In genomic region chr14:103522649-103523582, GRCh38 we compare ENCODE assay signal across 8 cellular contexts. TPM values are rescaled to one million over a fixed set of nuclear protein-coding genes. Genes with fewer than 3 reads are reported as not detected.
DNase-seq lines count a peak whose midpoint lies in the region; ATAC-seq and TF ChIP-seq lines count a peak whose summit lies in the region.

TSS of gene CKB (minus strand) at chr14:103522830. CDS start at chr14:103522493, 337 bp downstream.

- no peaks in the 10 kb centered on the region for H3K9me3 ChIP-seq in MG63
- no peaks in the 10 kb centered on the region for H3K9me3 ChIP-seq in transverse colon

- TF ChIP-seq CTCF in transverse colon (IDR thresholded peaks at IDR 0.05) = no peak

- peak within 1 kb of the TSS; percentile 89 to 95 (median 92) for H3K27ac ChIP-seq in transverse colon

- TF ChIP-seq EP300 in transverse colon (IDR thresholded peaks at IDR 0.05; ENCODE audit: low read depth) = no peak

- ATAC-seq in HG02973 (IDR thresholded peaks at IDR 0.05; ENCODE audit: unreplicated experiment) = no peak

- no peaks in the 10 kb centered on the region; the same call in 1 of the 2 replicates for H3K27me3 ChIP-seq in MG63
- H3K27me3 ChIP-seq in transverse colon = peaks cover 10% of the 10 kb centered on the region

- H3K4me3 ChIP-seq in MG63 (peak within 1 kb of the TSS; percentile 49), transverse colon (peak within 1 kb of the TSS; percentile 42 to 72 (median 65))

- intact Hi-C loops in transverse colon (cut with DNase I; ENCODE audit: low total_unique reads) = no loop called here

- in situ Hi-C loops in transverse colon (cut with MboI; ENCODE audit: low pct_ligation_motif_present in 1 of 4, low pct_unique_long_range_greater_than_20kb in 1 of 4, low sequenced_read_pairs in 3 of 4) = no loop called here

- no peaks in the 10 kb centered on the region; the same call in 1 of the 2 replicates for H3K36me3 ChIP-seq in MG63
- peaks cover 0 to 4% (median 0%) of the 10 kb centered on the region in 4 donors for H3K36me3 ChIP-seq in transverse colon

- 6% methylated on average over 50 of the region's 107 CpGs; no CpG with 5 or more reads in 1 of the 2 donors for WGBS in transverse colon (ENCODE audit: low coverage in 1 of 2), 2 donors

- DNase-seq in DMS79 (lab: John Stamatoyannopoulos, UW) = peak; percentile 60
- no peak for DNase-seq in MG63
- peak; percentile 61 for DNase-seq in SW480 (ENCODE audit: low spot score)
- peak; percentile 83 for DNase-seq in epidermal melanocyte (ENCODE audit: insufficient read length, low spot score)
- no peak for DNase-seq in mesenteric fat pad (ENCODE audit: low spot score)
- peak; percentile 83 for DNase-seq in transverse colon
- DNase-seq in amniotic stem cell (lab: John Stamatoyannopoulos, UW) = no peak

- TF ChIP-seq POLR2A in transverse colon (IDR thresholded peaks at IDR 0.05) = peak; percentile 70

- peaks cover 54 to 82% (median 78%) of the 10 kb centered on the region in 4 donors for H3K4me1 ChIP-seq in transverse colon

RNA-seq across cellular contexts. Expression of gene CKB, which starts in this region (rescaled TPM):
- 34.9 and 45.2 TPM in 2 replicates for total RNA-seq in MG63 (2014; rRNA removed; shearing (Covaris generic); ENCODE audit: low replicate concordance)
- total RNA-seq in mesenteric fat pad = 90.1 TPM
- 1,000 to 10,000 TPM in 3 of 4 donors, 100 to 1,000 TPM in 1; 504 to 5,877 (median 3,263) TPM for total RNA-seq in transverse colon

Comparison
In these comparisons a context has a peak if more than half of its experiments do, and no peak if none do; other contexts are left out.
1. DNase-seq: peak in DMS79 (single experiment), SW480 (single experiment), epidermal melanocyte (single experiment) and transverse colon (single experiment); none in MG63 (single experiment), mesenteric fat pad (single experiment) and amniotic stem cell (single experiment).